30 cellular contexts compared by ENCODE assay signal in the genomic region with DNA sequence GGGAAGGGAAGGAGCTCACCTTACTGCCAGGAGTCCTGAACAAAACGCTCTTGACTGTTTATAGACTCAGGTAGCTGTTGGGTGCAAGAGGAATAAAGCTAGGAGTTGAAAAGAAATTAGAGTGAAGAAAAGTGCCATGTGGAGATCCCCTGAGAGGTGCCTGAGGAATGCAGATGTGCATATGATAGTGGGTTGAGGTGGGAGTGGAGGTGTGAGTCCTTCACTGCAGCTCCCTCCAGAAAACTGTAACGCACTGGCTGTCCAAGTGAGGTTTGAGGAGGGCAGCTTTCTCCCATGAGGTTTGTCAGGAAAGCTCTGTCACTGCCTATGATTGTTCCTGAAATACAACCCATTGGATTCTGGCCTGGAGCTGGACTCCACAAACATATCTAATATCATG.
"Had no signal": no experiment of that assay in that cellular context is flagged by ENCODE, and none has a peak within 500 bp of the region (broad histone marks: within the 10 kb centered on the region; RNA-seq: fewer than 3 reads in every experiment).

No MANE protein-coding gene starts in this region.

- H3K36me3 Mint-ChIP-seq: activated CD4-positive, alpha-beta memory T cell treated with anti-CD3 and anti-CD28 coated beads for 36 hours; stimulated activated naive B cell treated with anti-CD40 and anti-IgM and Interleukin-4, amounts not matched to agents 10 μg/mL and 1 μg/mL and 100 μg/mL, for 72 hours had no signal

- H3K9me3 ChIP-seq: ovary, prostate gland, tibial artery, upper lobe of right lung had no signal

- H3K27me3 Mint-ChIP-seq: activated CD4-positive, alpha-beta memory T cell treated with anti-CD3 and anti-CD28 coated beads for 36 hours; activated CD4-positive, alpha-beta T cell treated with anti-CD3 and anti-CD28 coated beads, Interleukin-2, amount 10 ng/mL, durations not matched to agents 24 days and 14 days; activated T-cell treated with anti-CD3 and anti-CD28 coated beads, Interleukin-2, amount 50 U/mL, for 24 hours; activated T-helper 17 cell treated with anti-CD3 and anti-CD28 coated beads, Interleukin-2, amount 50 U/mL, for 72 hours; stimulated activated naive B cell treated with anti-CD40 and anti-IgM and Interleukin-4, amounts not matched to agents 10 μg/mL and 1 μg/mL and 100 μg/mL, for 72 hours had no signal

- H3K36me3 ChIP-seq: left ventricle myocardium inferior, ovary, prostate gland, sigmoid colon, suprapubic skin, tibial artery, upper lobe of right lung, WERI-Rb-1 had no signal

- H3K27ac ChIP-seq: left ventricle myocardium inferior, ovary, prostate gland, sigmoid colon, suprapubic skin, tibial artery, upper lobe of right lung, WERI-Rb-1 had no signal

- H3K4me3 ChIP-seq: left ventricle myocardium inferior, lung, ovary, prostate gland, sigmoid colon, suprapubic skin, tibial artery, upper lobe of right lung had no signal

- H3K4me1 Mint-ChIP-seq: activated CD4-positive, alpha-beta T cell treated with anti-CD3 and anti-CD28 coated beads, Interleukin-2, amount 10 ng/mL, durations not matched to agents 24 days and 14 days; activated T-helper 17 cell treated with anti-CD3 and anti-CD28 coated beads, Interleukin-2, amount 50 U/mL, for 72 hours; nephron; stimulated activated naive B cell treated with anti-CD40 and anti-IgM and Interleukin-4, amounts not matched to agents 10 μg/mL and 1 μg/mL and 100 μg/mL, for 72 hours had no signal

- H3K27me3 ChIP-seq: ovary, sigmoid colon, suprapubic skin, tibial artery, upper lobe of right lung had no signal

- H3K4me3 Mint-ChIP-seq: activated CD4-positive, alpha-beta memory T cell treated with anti-CD3 and anti-CD28 coated beads for 36 hours; activated CD4-positive, alpha-beta T cell treated with anti-CD3 and anti-CD28 coated beads, Interleukin-2, amount 10 ng/mL, durations not matched to agents 24 days and 14 days; activated T-cell treated with anti-CD3 and anti-CD28 coated beads, Interleukin-2, amount 50 U/mL, for 24 hours; activated T-helper 17 cell treated with anti-CD3 and anti-CD28 coated beads, Interleukin-2, amount 50 U/mL, for 72 hours; nephron; stimulated activated naive B cell treated with anti-CD40 and anti-IgM and Interleukin-4, amounts not matched to agents 10 μg/mL and 1 μg/mL and 100 μg/mL, for 72 hours; T-helper 1 cell treated with Interleukin-12 subunit alpha and Interleukin-12 subunit beta and Interleukin-4 antibody, amounts not matched to agents 30 μg/mL and 1 μg/mL, for 36 hours had no signal

- ATAC-seq: activated T-helper 17 cell treated with anti-CD3 and anti-CD28 coated beads, Interleukin-2, amount 50 U/mL, for 72 hours; esophagus mucosa; stimulated activated naive B cell treated with anti-CD40 and anti-IgM and Interleukin-4, amounts not matched to agents 10 μg/mL and 1 μg/mL and 100 μg/mL, for 72 hours; upper lobe of right lung had no signal

- DNase-seq: activated CD4-positive, alpha-beta memory T cell treated with anti-CD3 and anti-CD28 coated beads for 36 hours; activated CD4-positive, alpha-beta T cell treated with anti-CD3 and anti-CD28 coated beads, Interleukin-2, amount 10 ng/mL, durations not matched to agents 24 days and 14 days; activated CD4-positive, CD25-positive, alpha-beta regulatory T cell treated with anti-CD3 and anti-CD28 coated beads, Interleukin-2, amount 50 U/mL, for 72 hours; activated CD8-positive, alpha-beta memory T cell treated with anti-CD3 and anti-CD28 coated beads, Interleukin-2, amount 50 U/mL, for 4 hours; activated gamma-delta T cell treated with Interleukin-2 at 50 U/mL for 16 hours; activated naive CD4-positive, alpha-beta T cell treated with anti-CD3 and anti-CD28 coated beads, Interleukin-2, amount 50 U/mL, for 16 hours; activated T-cell treated with anti-CD3 and anti-CD28 coated beads, Interleukin-2, amount 50 U/mL, for 24 hours; amygdala; caudate nucleus; foreskin fibroblast; head of caudate nucleus; hippocampal formation; left ventricle myocardium inferior; ovary; retina; sigmoid colon; small intestine; stimulated activated CD4-positive, alpha-beta T cell treated with anti-CD3 and anti-CD28 coated beads, Interleukin-4, amount 100 ng/mL, for 4 hours; stimulated activated naive B cell treated with anti-CD40 and anti-IgM and Interleukin-4, amounts not matched to agents 10 μg/mL and 1 μg/mL and 100 μg/mL, for 72 hours; T-helper 9 cell; tibial artery; upper lobe of right lung; WERI-Rb-1 had no signal

- H3K27ac Mint-ChIP-seq: activated CD4-positive, alpha-beta memory T cell treated with anti-CD3 and anti-CD28 coated beads for 36 hours; activated CD4-positive, alpha-beta T cell treated with anti-CD3 and anti-CD28 coated beads, Interleukin-2, amount 10 ng/mL, durations not matched to agents 24 days and 14 days; activated T-cell treated with anti-CD3 and anti-CD28 coated beads, Interleukin-2, amount 50 U/mL, for 24 hours; activated T-helper 17 cell treated with anti-CD3 and anti-CD28 coated beads, Interleukin-2, amount 50 U/mL, for 72 hours; nephron; stimulated activated naive B cell treated with anti-CD40 and anti-IgM and Interleukin-4, amounts not matched to agents 10 μg/mL and 1 μg/mL and 100 μg/mL, for 72 hours; T-helper 1 cell treated with Interleukin-12 subunit alpha and Interleukin-12 subunit beta and Interleukin-4 antibody, amounts not matched to agents 30 μg/mL and 1 μg/mL, for 36 hours had no signal

- H3K4me1 ChIP-seq: left ventricle myocardium inferior, prostate gland, sigmoid colon, suprapubic skin, tibial artery, upper lobe of right lung had no signal
